In genomic region chr1:147619741-147620140, GRCh38 we compare ENCODE assay signal across 30 cellular contexts.
"Had no signal": no experiment of that assay in that cellular context is flagged by ENCODE, and none has a peak within 500 bp of the region (broad histone marks: within the 10 kb centered on the region; RNA-seq: fewer than 3 reads in every experiment).

No MANE protein-coding gene starts in this region.

- DNase-seq: immature natural killer cell; kidney; left colon; left lung; midbrain; mucosa of descending colon; naive thymus-derived CD4-positive, alpha-beta T cell; nucleus accumbens; posterior cingulate gyrus; retina; right cardiac atrium; stimulated activated CD4-positive, alpha-beta T cell treated with anti-CD3 and anti-CD28 coated beads, Interleukin-12 subunit alpha, Interleukin-12 subunit beta, amount 100 ng/mL, for 4 hours; stimulated activated CD4-positive, alpha-beta T cell treated with anti-CD3 and anti-CD28 coated beads, Interleukin-15, amount 100 ng/mL, for 24 hours; stimulated activated CD4-positive, alpha-beta T cell treated with anti-CD3 and anti-CD28 coated beads, Interleukin-2, amount 100 ng/mL, for 24 hours; stimulated activated CD4-positive, alpha-beta T cell treated with anti-CD3 and anti-CD28 coated beads, Interleukin-4, amount 100 ng/mL, for 1 hour; stimulated activated naive B cell treated with anti-CD40 and anti-IgM and Interleukin-4, amounts not matched to agents 10 μg/mL and 1 μg/mL and 100 μg/mL, for 72 hours; stimulated activated naive CD8-positive, alpha-beta T cell treated with anti-CD3 and anti-CD28 coated beads, Interleukin-15, Interleukin-2, amounts not matched to agents 100 U/mL and 50 U/mL, for 24 hours; stomach; testis; thyroid gland; transverse colon; upper lobe of left lung had no signal

- H3K27ac ChIP-seq: left lung, pancreas, prostate gland, stomach, testis, thyroid gland, transverse colon, upper lobe of left lung, vagina had no signal

- H3K27ac Mint-ChIP-seq: immature natural killer cell; memory B cell; natural killer cell treated with Interleukin-12 subunit alpha and Interleukin-12 subunit beta and Interleukin-15 and Interleukin-18, amount 100 ng/mL, for 72 hours; stimulated activated naive B cell treated with anti-CD40 and anti-IgM and Interleukin-4, amounts not matched to agents 10 μg/mL and 1 μg/mL and 100 μg/mL, for 72 hours had no signal

- H3K27me3 Mint-ChIP-seq: memory B cell; naive thymus-derived CD4-positive, alpha-beta T cell; natural killer cell treated with Interleukin-12 subunit alpha and Interleukin-12 subunit beta and Interleukin-15 and Interleukin-18, amount 100 ng/mL, for 72 hours; stimulated activated naive B cell treated with anti-CD40 and anti-IgM and Interleukin-4, amounts not matched to agents 10 μg/mL and 1 μg/mL and 100 μg/mL, for 72 hours had no signal

- FAIRE-seq: islet of Langerhans, kidney, pancreas had no signal

- H3K4me3 ChIP-seq: left lung, lung, mucosa of descending colon, pancreas, prostate gland, skin epidermis, stomach, testis, thyroid gland, transverse colon, upper lobe of left lung, vagina had no signal

- ATAC-seq: left colon; left lung; mucosa of descending colon; naive thymus-derived CD4-positive, alpha-beta T cell; natural killer cell treated with Interleukin-12 subunit alpha and Interleukin-12 subunit beta and Interleukin-15 and Interleukin-18, amount 100 ng/mL, for 72 hours; right cardiac atrium; stimulated activated naive B cell treated with anti-CD40 and anti-IgM and Interleukin-4, amounts not matched to agents 10 μg/mL and 1 μg/mL and 100 μg/mL, for 72 hours; stimulated activated naive CD8-positive, alpha-beta T cell treated with anti-CD3 and anti-CD28 coated beads, Interleukin-15, Interleukin-2, amounts not matched to agents 100 U/mL and 50 U/mL, for 24 hours had no signal

- H3K4me3 Mint-ChIP-seq: immature natural killer cell; memory B cell; naive thymus-derived CD4-positive, alpha-beta T cell; natural killer cell treated with Interleukin-12 subunit alpha and Interleukin-12 subunit beta and Interleukin-15 and Interleukin-18, amount 100 ng/mL, for 72 hours; stimulated activated naive B cell treated with anti-CD40 and anti-IgM and Interleukin-4, amounts not matched to agents 10 μg/mL and 1 μg/mL and 100 μg/mL, for 72 hours had no signal

- H3K27me3 ChIP-seq: left lung, pancreas, stomach, testis, thyroid gland, transverse colon, upper lobe of left lung, vagina had no signal

- H3K9me3 ChIP-seq: left lung, mucosa of descending colon, pancreas, prostate gland, stomach, testis, thyroid gland, transverse colon, upper lobe of left lung, vagina had no signal

- H3K4me1 Mint-ChIP-seq: memory B cell; stimulated activated naive B cell treated with anti-CD40 and anti-IgM and Interleukin-4, amounts not matched to agents 10 μg/mL and 1 μg/mL and 100 μg/mL, for 72 hours had no signal

- H3K4me1 ChIP-seq: left lung, pancreas, prostate gland, stomach, testis, thyroid gland, transverse colon, upper lobe of left lung, vagina had no signal

- H3K9me3 Mint-ChIP-seq: immature natural killer cell; memory B cell; naive thymus-derived CD4-positive, alpha-beta T cell; natural killer cell treated with Interleukin-12 subunit alpha and Interleukin-12 subunit beta and Interleukin-15 and Interleukin-18, amount 100 ng/mL, for 72 hours; stimulated activated naive B cell treated with anti-CD40 and anti-IgM and Interleukin-4, amounts not matched to agents 10 μg/mL and 1 μg/mL and 100 μg/mL, for 72 hours had no signal
